ENCODE assay signal across 1 cellular context in the genomic region with DNA sequence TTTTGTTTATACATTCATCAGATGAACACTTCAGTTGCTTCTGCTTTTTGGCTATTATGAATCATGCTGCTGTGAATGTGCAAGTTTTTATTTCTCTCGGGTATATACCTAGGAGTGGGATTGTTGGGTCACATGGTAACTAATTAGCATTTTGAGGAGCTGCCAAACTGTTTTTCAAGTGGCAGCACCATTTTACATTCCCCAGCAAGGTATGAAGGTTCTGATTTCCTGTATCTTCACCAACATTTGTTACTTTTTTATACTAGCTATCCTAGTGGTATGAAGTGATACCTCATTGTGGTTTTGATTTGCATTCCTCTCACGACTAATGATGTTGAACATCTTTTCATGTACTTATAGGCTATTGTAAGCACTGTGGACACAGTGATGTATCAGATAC.
TF ChIP-seq lines count a peak whose summit lies in the region.

No MANE protein-coding gene starts in this region.

TF ChIP-seq in WTC11, 78 proteins besides CTCF, POLR2A, EP300 and RAD21 (continued from another document):
- TF ChIP-seq NFATC4 (CRISPR knock-in tag; IDR thresholded peaks at IDR 0.05), result no peak
- TF ChIP-seq, protein P1, sequence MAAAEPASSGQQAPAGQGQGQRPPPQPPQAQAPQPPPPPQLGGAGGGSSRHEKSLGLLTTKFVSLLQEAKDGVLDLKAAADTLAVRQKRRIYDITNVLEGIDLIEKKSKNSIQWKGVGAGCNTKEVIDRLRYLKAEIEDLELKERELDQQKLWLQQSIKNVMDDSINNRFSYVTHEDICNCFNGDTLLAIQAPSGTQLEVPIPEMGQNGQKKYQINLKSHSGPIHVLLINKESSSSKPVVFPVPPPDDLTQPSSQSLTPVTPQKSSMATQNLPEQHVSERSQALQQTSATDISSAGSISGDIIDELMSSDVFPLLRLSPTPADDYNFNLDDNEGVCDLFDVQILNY (CRISPR knock-in tag; IDR thresholded peaks at IDR 0.05), result no peak
- no peak for TF ChIP-seq NR2C2 (CRISPR knock-in tag; IDR thresholded peaks at IDR 0.05)
- TF ChIP-seq TP53 (CRISPR knock-in tag; IDR thresholded peaks at IDR 0.05), result no peak
- TF ChIP-seq ZNF317 (CRISPR knock-in tag; IDR thresholded peaks at IDR 0.05; ENCODE audit: borderline replicate concordance, low read depth), result no peak
- TF ChIP-seq SMAD3 (CRISPR knock-in tag; IDR thresholded peaks at IDR 0.05; ENCODE audit: borderline replicate concordance), result no peak
- TF ChIP-seq NR1H2 (CRISPR knock-in tag; IDR thresholded peaks at IDR 0.05), result no peak
- TF ChIP-seq, protein P2, sequence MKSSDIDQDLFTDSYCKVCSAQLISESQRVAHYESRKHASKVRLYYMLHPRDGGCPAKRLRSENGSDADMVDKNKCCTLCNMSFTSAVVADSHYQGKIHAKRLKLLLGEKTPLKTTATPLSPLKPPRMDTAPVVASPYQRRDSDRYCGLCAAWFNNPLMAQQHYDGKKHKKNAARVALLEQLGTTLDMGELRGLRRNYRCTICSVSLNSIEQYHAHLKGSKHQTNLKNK (CRISPR knock-in tag; IDR thresholded peaks at IDR 0.05), result no peak
